10 cellular contexts compared by ENCODE assay signal in genomic region chr5:83563631-83564030, GRCh38.
DNase-seq lines count a peak whose midpoint lies in the region; ATAC-seq, FAIRE-seq and TF ChIP-seq lines count a peak whose summit lies in the region.
"Had no signal": no experiment of that assay in that cellular context is flagged by ENCODE, and none has a peak within 500 bp of the region (broad histone marks: within the 10 kb centered on the region; RNA-seq: fewer than 3 reads in every experiment).

No MANE protein-coding gene starts in this region.

- no peak overlapping the region for H3K4me3 ChIP-seq in pancreas

- H3K9me3 ChIP-seq in pancreas, result no peaks in the 10 kb centered on the region

- no peak overlapping the region for H3K27ac ChIP-seq in pancreas

- H3K4me1 ChIP-seq in pancreas, result peaks cover 0 to 12% (median 9%) of the 10 kb centered on the region in 3 donors

- H3K4me3 Mint-ChIP-seq in chondrocyte (ENCODE audit: unreplicated experiment), result no peak overlapping the region
- H3K4me3 Mint-ChIP-seq: activated CD8-positive, alpha-beta T cell treated with anti-CD3 and anti-CD28 coated beads, Interleukin-2, amount 10 ng/mL, durations not matched to agents 7 days and 5 days; stimulated activated naive CD8-positive, alpha-beta T cell treated with anti-CD3 and anti-CD28 coated beads, Interleukin-15, amount 100 ng/mL, for 72 hours had no signal

- no peak for TF ChIP-seq CTCF in chondrocyte (IDR thresholded peaks at IDR 0.05)
- no peak for TF ChIP-seq CTCF in pancreas (IDR thresholded peaks at IDR 0.05)

- DNase-seq in DMS53 treated with DMSO at 0.1 percent for 48 hours (lab: John Stamatoyannopoulos, UW; ENCODE audit: unreplicated experiment), result peak; percentile 84
- DNase-seq in LoVo (ENCODE audit: low spot score), result peak; percentile 42
- no peak for DNase-seq in chondrocyte (ENCODE audit: low spot score)
- DNase-seq in pancreas, result peak in 1 of 6 donors; percentile 21
- DNase-seq in AG08396 (ENCODE audit: low spot score), result no peak
- no peak for DNase-seq in NCI-H1092 (lab: John Stamatoyannopoulos, UW)
- no peak for DNase-seq in dedifferentiated amniotic fluid mesenchymal stem cell (ENCODE audit: extremely low spot score)
- DNase-seq: activated CD8-positive, alpha-beta T cell treated with anti-CD3 and anti-CD28 coated beads, Interleukin-2, amount 10 ng/mL, durations not matched to agents 7 days and 5 days; effector CD8-positive, alpha-beta T cell; stimulated activated naive CD8-positive, alpha-beta T cell treated with anti-CD3 and anti-CD28 coated beads, Interleukin-15, amount 100 ng/mL, for 72 hours had no signal

- no peak for FAIRE-seq in pancreas (lab: Jason Lieb, UNC)

- H3K27me3 ChIP-seq in pancreas, result no peaks in the 10 kb centered on the region

- ATAC-seq in pancreas, result peak; percentile 52 to 88 (median 74)
- ATAC-seq: activated CD8-positive, alpha-beta T cell treated with anti-CD3 and anti-CD28 coated beads, Interleukin-2, amount 10 ng/mL, durations not matched to agents 7 days and 5 days; stimulated activated naive CD8-positive, alpha-beta T cell treated with anti-CD3 and anti-CD28 coated beads, Interleukin-15, amount 100 ng/mL, for 72 hours had no signal

- H3K4me1 Mint-ChIP-seq in chondrocyte (ENCODE audit: low read depth), result peaks cover 86% of the 10 kb centered on the region
- H3K4me1 Mint-ChIP-seq: stimulated activated naive CD8-positive, alpha-beta T cell treated with anti-CD3 and anti-CD28 coated beads, Interleukin-15, amount 100 ng/mL, for 72 hours had no signal

- intact Hi-C loops in pancreas (cut with DNase I), result loop anchor here in 1 of 3 donors (10.0 kb wide), 1 partner anchor 1199 kb away; no protein-coding TSS in a partner anchor

- H3K27me3 Mint-ChIP-seq in chondrocyte (ENCODE audit: low read depth), result no peaks in the 10 kb centered on the region

- H3K9me3 Mint-ChIP-seq in chondrocyte (ENCODE audit: low read depth), result no peaks in the 10 kb centered on the region
- H3K9me3 Mint-ChIP-seq: stimulated activated naive CD8-positive, alpha-beta T cell treated with anti-CD3 and anti-CD28 coated beads, Interleukin-15, amount 100 ng/mL, for 72 hours had no signal

- 19 to 24% methylated on average over 7 of the region's 7 CpGs for WGBS in pancreas, 2 donors

- H3K27ac Mint-ChIP-seq in chondrocyte (ENCODE audit: unreplicated experiment), result peak overlapping the region; percentile 34
- H3K27ac Mint-ChIP-seq: activated CD8-positive, alpha-beta T cell treated with anti-CD3 and anti-CD28 coated beads, Interleukin-2, amount 10 ng/mL, durations not matched to agents 7 days and 5 days; stimulated activated naive CD8-positive, alpha-beta T cell treated with anti-CD3 and anti-CD28 coated beads, Interleukin-15, amount 100 ng/mL, for 72 hours had no signal

- peaks cover 28% of the 10 kb centered on the region for H3K36me3 Mint-ChIP-seq in chondrocyte (ENCODE audit: low read depth)

- H3K36me3 ChIP-seq in pancreas, result no peaks in the 10 kb centered on the region

Comparison
In these comparisons a context has a peak if more than half of its experiments do, and no peak if none do; other contexts are left out.
1. DNase-seq: peak in DMS53 treated with DMSO at 0.1 percent for 48 hours (single experiment) and LoVo (single experiment); none in chondrocyte (single experiment), AG08396 (single experiment), NCI-H1092 (single experiment) and dedifferentiated amniotic fluid mesenchymal stem cell (single experiment).